8 cellular contexts compared by ENCODE assay signal in genomic region chr15:68930268-68931022, GRCh38. TPM values are rescaled to one million over a fixed set of nuclear protein-coding genes. Genes with fewer than 3 reads are reported as not detected.
A peak's percentile ranks its signal among the peaks of the same experiment; 100 is the strongest.
DNase-seq lines count a peak whose midpoint lies in the region; ATAC-seq and TF ChIP-seq lines count a peak whose summit lies in the region.

Gene SPESP1, plus strand, starts transcription at chr15:68930525. Its CDS starts 129 bp downstream, at chr15:68930654.

- no peaks in the 10 kb centered on the region for H3K4me1 ChIP-seq in foreskin keratinocyte

- peaks cover 19% of the 10 kb centered on the region for H3K27me3 ChIP-seq in foreskin keratinocyte

- peak within 1 kb of the TSS; percentile 55 for H3K27ac ChIP-seq in foreskin keratinocyte

- no peak within 1 kb of the TSS; the same call in 1 of the 2 replicates for H3K27ac Mint-ChIP-seq in HFFc6

- intact Hi-C loops in sciatic nerve (cut with DNase I) = no loop called here

- peaks cover 6% of the 10 kb centered on the region for H3K9me3 Mint-ChIP-seq in HFFc6

- H3K36me3 Mint-ChIP-seq in HFFc6 (ENCODE audit: low read depth) = peaks cover 6% of the 10 kb centered on the region; the same call in 1 of the 2 replicates

- ATAC-seq in foreskin keratinocyte (peak; percentile 75), sciatic nerve (peak; percentile 98), HG02759 (IDR thresholded peaks at IDR 0.05; ENCODE audit: unreplicated experiment) (no peak), GM18498 (IDR thresholded peaks at IDR 0.05; ENCODE audit: unreplicated experiment) (no peak), GM19463 (IDR thresholded peaks at IDR 0.05; ENCODE audit: unreplicated experiment) (no peak)

- TF ChIP-seq CTCF in HFFc6 (IDR thresholded peaks at IDR 0.05) (no peak), foreskin keratinocyte (conservative IDR thresholded peaks at IDR 0.05) (no peak)

- peak within 1 kb of the TSS; percentile 74; the same call in 1 of the 2 replicates for H3K4me3 Mint-ChIP-seq in HFFc6

- peaks cover 5% of the 10 kb centered on the region for H3K27me3 Mint-ChIP-seq in HFFc6 (ENCODE audit: insufficient read depth)

- no peak for DNase-seq in HFFc6
- DNase-seq in activated T-cell treated with anti-CD3 and anti-CD28 coated beads, Interleukin-2, amount 50 U/mL, for 48 hours = peak; percentile 53 to 65
- peak in 1 of 2 donors; percentile 57 for DNase-seq in foreskin keratinocyte
- peak; percentile 80 for DNase-seq in sciatic nerve (ENCODE audit: low spot score)
- no peak for DNase-seq in inferior parietal cortex (ENCODE audit: extremely low spot score)

- peaks cover 15% of the 10 kb centered on the region for H3K4me1 Mint-ChIP-seq in HFFc6 (ENCODE audit: low read depth)

RNA-seq across cellular contexts. Expression of gene SPESP1, which starts in this region (rescaled TPM):
- 1 to 10 TPM in 5 of 6 experiments, under 1 TPM in 1; 0.52 to 8.8 (median 7.9) TPM for total RNA-seq in HFFc6 (2021; fragmentation: NEBNext Ultra II Directional; extraction: Animal tissue kit (Norgen Biotek cat#: 25700))
- total RNA-seq in foreskin keratinocyte (6.2 and 6.7 TPM in 2 replicates), sciatic nerve (2.0 TPM)
- polyA plus RNA-seq in foreskin keratinocyte = 4.1 and 5.5 TPM in 2 replicates

Comparison
In these comparisons a context has a peak if more than half of its experiments do, and no peak if none do; other contexts are left out.
1. DNase-seq: peak in activated T-cell treated with anti-CD3 and anti-CD28 coated beads, Interleukin-2, amount 50 U/mL, for 48 hours (2 of 2) and sciatic nerve (single experiment); none in HFFc6 (single experiment) and inferior parietal cortex (single experiment).
2. ATAC-seq: peak in foreskin keratinocyte (single experiment) and sciatic nerve (single experiment); none in HG02759 (single experiment), GM18498 (single experiment) and GM19463 (single experiment).